ENCODE assay signal across 12 cellular contexts in genomic region chr6:30323806-30324205, GRCh38. TPM values are rescaled to one million over a fixed set of nuclear protein-coding genes. Genes with fewer than 3 reads are reported as not detected.
DNase-seq lines count a peak whose midpoint lies in the region; ATAC-seq and TF ChIP-seq lines count a peak whose summit lies in the region.
"Had no signal": no experiment of that assay in that cellular context is flagged by ENCODE, and none has a peak within 500 bp of the region (broad histone marks: within the 10 kb centered on the region; RNA-seq: fewer than 3 reads in every experiment).

No MANE protein-coding gene starts in this region.

- peaks cover 70% of the 10 kb centered on the region for H3K4me1 Mint-ChIP-seq in activated CD4-positive, alpha-beta memory T cell treated with anti-CD3 and anti-CD28 coated beads for 36 hours (ENCODE audit: low read depth)
- H3K4me1 Mint-ChIP-seq in activated CD4-positive, alpha-beta memory T cell treated with anti-CD3 and anti-CD28 coated beads, Interleukin-2, amount 10 ng/mL, durations not matched to agents 7 days and 5 days, result peaks cover 75% of the 10 kb centered on the region
- H3K4me1 Mint-ChIP-seq in WTC11, result peaks cover 74% of the 10 kb centered on the region
- H3K4me1 Mint-ChIP-seq in natural killer cell, result peaks cover 67 to 87% of the 10 kb centered on the region in 2 donors

- ATAC-seq in WTC11, result no peak
- no peak for ATAC-seq in natural killer cell
- ATAC-seq in HG02678 (IDR thresholded peaks at IDR 0.05; ENCODE audit: unreplicated experiment), result no peak
- ATAC-seq: body of pancreas, heart right ventricle had no signal

- CTCF ChIA-PET in activated CD4-positive, alpha-beta memory T cell treated with anti-CD3 and anti-CD28 coated beads for 36 hours (lab: Charles Lee), result interaction anchor here (0.9 to 5.3 kb wide), 3 partner anchors 104 to 670 kb away, joined by 3 to 27 read pairs (median 4); no protein-coding TSS in a partner anchor
- CTCF ChIA-PET in activated CD4-positive, alpha-beta memory T cell treated with anti-CD3 and anti-CD28 coated beads, Interleukin-2, amount 10 ng/mL, durations not matched to agents 7 days and 5 days (lab: Charles Lee), result interaction anchor here (1.2 kb wide), 1 partner anchor 105 kb away, joined by 3 read pairs; no protein-coding TSS in a partner anchor
- CTCF ChIA-PET in WTC11 (lab: Charles Lee), result interaction anchor here (1.4 kb wide), 1 partner anchor 85 kb away, joined by 3 read pairs; no protein-coding TSS in a partner anchor

- H3K27me3 Mint-ChIP-seq in activated CD4-positive, alpha-beta memory T cell treated with anti-CD3 and anti-CD28 coated beads for 36 hours, result no peaks in the 10 kb centered on the region
- no peaks in the 10 kb centered on the region for H3K27me3 Mint-ChIP-seq in activated CD4-positive, alpha-beta memory T cell treated with anti-CD3 and anti-CD28 coated beads, Interleukin-2, amount 10 ng/mL, durations not matched to agents 7 days and 5 days
- no peaks in the 10 kb centered on the region; the same call in 1 of the 2 replicates for H3K27me3 Mint-ChIP-seq in WTC11 (ENCODE audit: low read depth)
- H3K27me3 Mint-ChIP-seq in natural killer cell (ENCODE audit: low read depth in 2 of 2), result no peaks in the 10 kb centered on the region

- peak overlapping the region; percentile 74 for H3K27ac Mint-ChIP-seq in activated CD4-positive, alpha-beta memory T cell treated with anti-CD3 and anti-CD28 coated beads for 36 hours
- no peak overlapping the region for H3K27ac Mint-ChIP-seq in activated CD4-positive, alpha-beta memory T cell treated with anti-CD3 and anti-CD28 coated beads, Interleukin-2, amount 10 ng/mL, durations not matched to agents 7 days and 5 days
- H3K27ac Mint-ChIP-seq in WTC11 (peak overlapping the region; percentile 99), natural killer cell (peak overlapping the region; percentile 98 to 99)

- DNase-seq in activated CD4-positive, alpha-beta memory T cell treated with anti-CD3 and anti-CD28 coated beads for 36 hours, result no peak
- DNase-seq in activated CD4-positive, alpha-beta memory T cell treated with anti-CD3 and anti-CD28 coated beads, Interleukin-2, amount 10 ng/mL, durations not matched to agents 7 days and 5 days, result no peak
- DNase-seq in LHCN-M2 (ENCODE audit: low read depth) (peak; percentile 10), WTC11 (ENCODE audit: low spot score) (no peak), natural killer cell (no peak), NCI-H1694 treated with DMSO at 0.1 percent for 48 hours (lab: John Stamatoyannopoulos, UW) (no peak), NCI-H510A (lab: John Stamatoyannopoulos, UW) (no peak)
- DNase-seq: body of pancreas, GOT3, heart right ventricle, NCI-H446 had no signal

- intact Hi-C loops in activated CD4-positive, alpha-beta memory T cell treated with anti-CD3 and anti-CD28 coated beads for 36 hours (cut with micrococcal nuclease), result loop anchor here (2.0 to 10.0 kb wide), 2 partner anchors 231 to 293 kb away; partner anchors contain the start of genes GNL1, MRPS18B, PPP1R10 and PRR3
- intact Hi-C loops in natural killer cell (cut with micrococcal nuclease), result no loop called here

- H3K36me3 Mint-ChIP-seq in activated CD4-positive, alpha-beta memory T cell treated with anti-CD3 and anti-CD28 coated beads for 36 hours, result peaks cover 18% of the 10 kb centered on the region
- H3K36me3 Mint-ChIP-seq in activated CD4-positive, alpha-beta memory T cell treated with anti-CD3 and anti-CD28 coated beads, Interleukin-2, amount 10 ng/mL, durations not matched to agents 7 days and 5 days (ENCODE audit: low read depth), result peaks cover 46% of the 10 kb centered on the region
- H3K36me3 Mint-ChIP-seq in WTC11, result peaks cover 1% of the 10 kb centered on the region
- no peaks in the 10 kb centered on the region for H3K36me3 Mint-ChIP-seq in natural killer cell

- H3K9me3 Mint-ChIP-seq in activated CD4-positive, alpha-beta memory T cell treated with anti-CD3 and anti-CD28 coated beads for 36 hours, result peaks cover 3% of the 10 kb centered on the region
- H3K9me3 Mint-ChIP-seq in activated CD4-positive, alpha-beta memory T cell treated with anti-CD3 and anti-CD28 coated beads, Interleukin-2, amount 10 ng/mL, durations not matched to agents 7 days and 5 days, result no peaks in the 10 kb centered on the region
- H3K9me3 Mint-ChIP-seq in WTC11 (no peaks in the 10 kb centered on the region), natural killer cell (no peaks in the 10 kb centered on the region)

- no peak overlapping the region for H3K4me3 Mint-ChIP-seq in activated CD4-positive, alpha-beta memory T cell treated with anti-CD3 and anti-CD28 coated beads for 36 hours
- no peak overlapping the region for H3K4me3 Mint-ChIP-seq in activated CD4-positive, alpha-beta memory T cell treated with anti-CD3 and anti-CD28 coated beads, Interleukin-2, amount 10 ng/mL, durations not matched to agents 7 days and 5 days
- peak overlapping the region; percentile 55; the same call in 1 of the 2 replicates for H3K4me3 Mint-ChIP-seq in WTC11
- H3K4me3 Mint-ChIP-seq in natural killer cell, result peak overlapping the region; percentile 17

- POLR2A ChIA-PET in activated CD4-positive, alpha-beta memory T cell treated with anti-CD3 and anti-CD28 coated beads for 36 hours (lab: Charles Lee), result no interaction called here
- POLR2A ChIA-PET in activated CD4-positive, alpha-beta memory T cell treated with anti-CD3 and anti-CD28 coated beads, Interleukin-2, amount 10 ng/mL, durations not matched to agents 7 days and 5 days (lab: Charles Lee), result interaction anchor here (0.6 to 1.6 kb wide), 3 partner anchors 21 to 262 kb away, joined by 3 to 4 read pairs (median 3); partner anchors contain the start of gene RPP21
- POLR2A ChIA-PET in WTC11 (lab: Charles Lee), result no interaction called here

- TF ChIP-seq CTCF in WTC11 (IDR thresholded peaks at IDR 0.05) (no peak), natural killer cell (IDR thresholded peaks at IDR 0.05) (no peak)

TF ChIP-seq in WTC11, 78 proteins besides CTCF, POLR2A, EP300 and RAD21 (continues in another document):
- no peak for TF ChIP-seq JUN (CRISPR knock-in tag; IDR thresholded peaks at IDR 0.05)
- TF ChIP-seq ZNF512 (CRISPR knock-in tag; IDR thresholded peaks at IDR 0.05; ENCODE audit: borderline replicate concordance), result no peak
- TF ChIP-seq ZMAT4 (CRISPR knock-in tag; IDR thresholded peaks at IDR 0.05), result no peak
- TF ChIP-seq AR (CRISPR knock-in tag; IDR thresholded peaks at IDR 0.05), result no peak
- no peak for TF ChIP-seq NFATC4 (CRISPR knock-in tag; IDR thresholded peaks at IDR 0.05)
- TF ChIP-seq CREM (CRISPR knock-in tag; IDR thresholded peaks at IDR 0.05), result no peak
- TF ChIP-seq ATF1 (CRISPR knock-in tag; IDR thresholded peaks at IDR 0.05), result no peak
- TF ChIP-seq GTF2I (CRISPR knock-in tag; conservative IDR thresholded peaks at IDR 0.05), result no peak

RNA-seq across cellular contexts. Expression of gene TRIM39, which starts 2.9 kb away (rescaled TPM):
- total RNA-seq in activated CD4-positive, alpha-beta memory T cell treated with anti-CD3 and anti-CD28 coated beads for 36 hours, result 10 to 100 TPM; 13.7 to 15.6 TPM
- 10 to 100 TPM; 15.1 to 15.6 TPM for total RNA-seq in activated CD4-positive, alpha-beta memory T cell treated with anti-CD3 and anti-CD28 coated beads, Interleukin-2, amount 10 ng/mL, durations not matched to agents 7 days and 5 days
- total RNA-seq in LHCN-M2 (2014; rRNA removed) (10.8 and 13.1 TPM in 2 replicates), WTC11 (2021) (22.7 to 24.9 TPM (median 24.0 TPM) in 3 replicates), natural killer cell (10 to 100 TPM; 32.1 to 40.1 (median 38.5) TPM)
- 5.7 TPM for polyA plus RNA-seq in LHCN-M2 (2012)

RNA-seq across cellular contexts. Expression of gene RPP21, which starts 21.1 kb away (rescaled TPM):
- 10 to 100 TPM; 34.6 to 38.3 TPM for total RNA-seq in activated CD4-positive, alpha-beta memory T cell treated with anti-CD3 and anti-CD28 coated beads for 36 hours
- 10 to 100 TPM; 34.2 to 35.7 TPM for total RNA-seq in activated CD4-positive, alpha-beta memory T cell treated with anti-CD3 and anti-CD28 coated beads, Interleukin-2, amount 10 ng/mL, durations not matched to agents 7 days and 5 days
- 45.2 and 53.9 TPM in 2 replicates for total RNA-seq in LHCN-M2 (2014; rRNA removed)
- polyA plus RNA-seq in LHCN-M2 (2012), result 56.0 TPM
- total RNA-seq in WTC11 (2021), result 64.1 to 75.5 TPM (median 72.8 TPM) in 3 replicates
- 10 to 100 TPM; 24.6 to 33.3 (median 31.4) TPM for total RNA-seq in natural killer cell

Comparison
In these comparisons a context has a peak if more than half of its experiments do, and no peak if none do; other contexts are left out.
1. H3K4me3 Mint-ChIP-seq: peak in WTC11 (single experiment) and natural killer cell (single experiment); none in activated CD4-positive, alpha-beta memory T cell treated with anti-CD3 and anti-CD28 coated beads for 36 hours (single experiment) and activated CD4-positive, alpha-beta memory T cell treated with anti-CD3 and anti-CD28 coated beads, Interleukin-2, amount 10 ng/mL, durations not matched to agents 7 days and 5 days (single experiment).